In the genomic region with DNA sequence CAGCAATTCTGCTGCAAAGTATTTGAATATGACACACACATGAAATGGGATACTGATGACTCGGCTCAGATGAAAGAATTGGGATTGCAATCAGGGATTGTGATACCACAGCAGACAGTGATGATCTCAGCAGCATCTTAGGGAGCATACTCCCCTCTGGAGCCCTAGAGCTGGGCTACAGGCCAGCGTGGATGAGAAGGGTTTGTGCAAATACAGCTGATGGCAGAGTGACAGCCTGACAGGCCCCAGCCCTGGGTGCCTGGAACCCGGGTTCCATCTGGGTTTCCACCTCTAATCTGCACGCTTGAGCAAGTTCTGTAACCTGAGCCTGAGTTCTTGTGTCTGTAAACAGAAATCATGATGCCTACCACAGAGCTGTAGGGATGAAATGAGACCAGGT, we compare ENCODE assay signal across 13 cellular contexts.
A peak's percentile ranks its signal among the peaks of the same experiment; 100 is the strongest.
DNase-seq lines count a peak whose midpoint lies in the region; ATAC-seq lines count a peak whose summit lies in the region.
"Had no signal": no experiment of that assay in that cellular context is flagged by ENCODE, and none has a peak within 500 bp of the region (broad histone marks: within the 10 kb centered on the region; RNA-seq: fewer than 3 reads in every experiment).

No MANE protein-coding gene starts in this region.

- no peaks in the 10 kb centered on the region for H3K27me3 ChIP-seq in MG63
- H3K27me3 ChIP-seq: gastrocnemius medialis, right lobe of liver had no signal

- no peaks in the 10 kb centered on the region for H3K9me3 Mint-ChIP-seq in activated T-helper 17 cell treated with anti-CD3 and anti-CD28 coated beads, Interleukin-2, amount 50 U/mL, for 72 hours
- H3K9me3 Mint-ChIP-seq: CD4-positive, alpha-beta T cell; natural killer cell had no signal

- no peaks in the 10 kb centered on the region for H3K9me3 ChIP-seq in MG63
- H3K9me3 ChIP-seq: gastrocnemius medialis, right lobe of liver had no signal

- no peak overlapping the region for H3K27ac Mint-ChIP-seq in activated T-helper 17 cell treated with anti-CD3 and anti-CD28 coated beads, Interleukin-2, amount 50 U/mL, for 72 hours
- H3K27ac Mint-ChIP-seq: CD4-positive, alpha-beta T cell; natural killer cell had no signal

- no peaks in the 10 kb centered on the region for H3K36me3 Mint-ChIP-seq in activated T-helper 17 cell treated with anti-CD3 and anti-CD28 coated beads, Interleukin-2, amount 50 U/mL, for 72 hours (ENCODE audit: low read depth)
- H3K36me3 Mint-ChIP-seq: natural killer cell had no signal

- H3K4me1 Mint-ChIP-seq in activated T-helper 17 cell treated with anti-CD3 and anti-CD28 coated beads, Interleukin-2, amount 50 U/mL, for 72 hours: no peaks in the 10 kb centered on the region
- H3K4me1 Mint-ChIP-seq: natural killer cell had no signal

- no peak overlapping the region for H3K4me3 ChIP-seq in MG63
- H3K4me3 ChIP-seq: gastrocnemius medialis, right lobe of liver had no signal

- ATAC-seq in activated T-helper 17 cell treated with anti-CD3 and anti-CD28 coated beads, Interleukin-2, amount 50 U/mL, for 72 hours (replicated peaks): no peak
- no peak for ATAC-seq in GM18520 (IDR thresholded peaks at IDR 0.05; ENCODE audit: unreplicated experiment)
- ATAC-seq: gastrocnemius medialis, natural killer cell, right lobe of liver had no signal

- peaks cover 7% of the 10 kb centered on the region for H3K27me3 Mint-ChIP-seq in activated T-helper 17 cell treated with anti-CD3 and anti-CD28 coated beads, Interleukin-2, amount 50 U/mL, for 72 hours

- peak; percentile 47 for DNase-seq in MG63
- DNase-seq in NCI-H2196 (lab: John Stamatoyannopoulos, UW; ENCODE audit: unreplicated experiment): peak; percentile 90
- peak; percentile 12 for DNase-seq in SW480 (ENCODE audit: low spot score)
- no peak for DNase-seq in NCI-H2227 (lab: John Stamatoyannopoulos, UW; ENCODE audit: unreplicated experiment)
- DNase-seq in epidermal melanocyte (ENCODE audit: insufficient read length, low spot score): no peak
- DNase-seq: activated CD4-positive, alpha-beta T cell treated with anti-CD3 and anti-CD28 coated beads for 4 hours; activated T-cell treated with anti-CD3 and anti-CD28 coated beads, Interleukin-2, amount 50 U/mL, for 48 hours; CD4-positive, alpha-beta T cell; gastrocnemius medialis; natural killer cell; right lobe of liver had no signal

- H3K4me3 Mint-ChIP-seq in activated T-helper 17 cell treated with anti-CD3 and anti-CD28 coated beads, Interleukin-2, amount 50 U/mL, for 72 hours: no peak overlapping the region
- H3K4me3 Mint-ChIP-seq: CD4-positive, alpha-beta T cell; natural killer cell had no signal

- H3K36me3 ChIP-seq in MG63: no peaks in the 10 kb centered on the region
- H3K36me3 ChIP-seq: gastrocnemius medialis, right lobe of liver had no signal

Comparison
In these comparisons a context has a peak if more than half of its experiments do, and no peak if none do; other contexts are left out.
1. DNase-seq: peak in MG63 (single experiment), NCI-H2196 (single experiment) and SW480 (single experiment); none in NCI-H2227 (single experiment) and epidermal melanocyte (single experiment).